1 cellular context compared by ENCODE assay signal in genomic region chrX:123962006-123962485, GRCh38.
TF ChIP-seq lines count a peak whose summit lies in the region.

No MANE protein-coding gene starts in this region.

TF ChIP-seq in SK-N-SH, 30 proteins besides CTCF, POLR2A, EP300 and RAD21 (continued from another document):
- TF ChIP-seq PBX3 (IDR thresholded peaks at IDR 0.05) (no peak), SIN3A (IDR thresholded peaks at IDR 0.05; ENCODE audit: borderline replicate concordance, low read depth, low read length) (no peak), NFIC (IDR thresholded peaks at IDR 0.05; ENCODE audit: borderline replicate concordance) (no peak), MXI1 (IDR thresholded peaks at IDR 0.05; ENCODE audit: low read depth, low read length) (no peak), FOXJ3 (CRISPR knock-in tag; IDR thresholded peaks at IDR 0.05) (no peak), GABPA (IDR thresholded peaks at IDR 0.05; ENCODE audit: low read depth) (no peak), YY1 (IDR thresholded peaks at IDR 0.05; ENCODE audit: low read depth) (no peak)
